ENCODE assay signal across 11 cellular contexts in the genomic region with DNA sequence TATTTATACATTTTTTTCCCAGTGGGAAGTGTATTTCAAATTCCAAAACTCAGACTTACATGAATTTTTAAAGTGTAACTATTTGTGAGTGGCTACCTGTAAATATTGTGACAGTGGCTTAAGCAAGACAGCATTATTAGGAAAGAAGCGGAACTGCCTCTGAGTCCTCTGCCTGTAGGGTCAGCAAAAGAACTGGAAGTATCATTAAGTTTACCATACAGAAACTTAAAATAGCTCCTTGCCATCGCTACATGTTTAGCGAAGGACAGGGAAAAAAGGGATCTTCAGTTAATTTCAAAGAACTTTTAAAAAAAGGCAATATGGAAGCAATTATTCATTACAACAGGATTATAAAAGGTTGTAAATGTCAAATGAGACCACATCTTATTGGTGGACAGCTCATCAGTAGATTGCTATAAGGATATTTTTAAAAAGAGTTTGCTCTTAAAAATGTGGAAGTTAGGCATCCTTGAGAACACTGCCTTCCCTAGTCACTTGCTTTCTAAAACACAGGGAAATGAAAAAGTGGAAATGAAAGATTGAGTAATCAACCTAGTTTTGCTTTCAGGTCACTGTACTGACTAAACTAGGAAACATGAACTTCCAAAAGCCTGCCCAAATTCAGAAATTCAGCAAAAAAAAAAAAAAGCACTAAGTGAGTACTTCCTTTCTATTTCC. TPM values are rescaled to one million over a fixed set of nuclear protein-coding genes. Genes with fewer than 3 reads are reported as not detected.
DNase-seq lines count a peak whose midpoint lies in the region; ATAC-seq and TF ChIP-seq lines count a peak whose summit lies in the region.
"Had no signal": no experiment of that assay in that cellular context is flagged by ENCODE, and none has a peak within 500 bp of the region (broad histone marks: within the 10 kb centered on the region; RNA-seq: fewer than 3 reads in every experiment).

No MANE protein-coding gene starts in this region.

- intact Hi-C loops in heart left ventricle (cut with DNase I) (no loop called here), posterior cingulate gyrus (cut with DNase I) (no loop called here), testis (cut with DNase I; ENCODE audit: low total_unique reads) (no loop called here)

- peak overlapping the region; percentile 68 for H3K27ac Mint-ChIP-seq in activated CD8-positive, alpha-beta memory T cell treated with anti-CD3 and anti-CD28 coated beads, Interleukin-2, amount 10 ng/mL, durations not matched to agents 7 days and 5 days

- CTCF ChIA-PET in activated CD8-positive, alpha-beta memory T cell treated with anti-CD3 and anti-CD28 coated beads, Interleukin-2, amount 10 ng/mL, durations not matched to agents 7 days and 5 days (lab: Charles Lee) = interaction anchor here (1.0 to 7.5 kb wide), 8 partner anchors 13 to 275 kb away, joined by 3 to 60 read pairs (median 16); a partner anchor contains a TSS

- H3K4me1 Mint-ChIP-seq in activated CD8-positive, alpha-beta memory T cell treated with anti-CD3 and anti-CD28 coated beads, Interleukin-2, amount 10 ng/mL, durations not matched to agents 7 days and 5 days = peaks cover 52% of the 10 kb centered on the region

- H3K36me3 ChIP-seq in heart left ventricle = no peaks in the 10 kb centered on the region
- no peaks in the 10 kb centered on the region for H3K36me3 ChIP-seq in testis (ENCODE audit: low read depth, missing control alignments)

- H3K4me1 ChIP-seq in heart left ventricle (peaks cover 0 to 56% (median 17%) of the 10 kb centered on the region in 12 donors), testis (peaks cover 9% of the 10 kb centered on the region)

- H3K4me3 Mint-ChIP-seq in activated CD8-positive, alpha-beta memory T cell treated with anti-CD3 and anti-CD28 coated beads, Interleukin-2, amount 10 ng/mL, durations not matched to agents 7 days and 5 days = peak overlapping the region; percentile 61
- H3K4me3 Mint-ChIP-seq: neural crest cell had no signal

- peaks cover 6% of the 10 kb centered on the region for H3K36me3 Mint-ChIP-seq in activated CD8-positive, alpha-beta memory T cell treated with anti-CD3 and anti-CD28 coated beads, Interleukin-2, amount 10 ng/mL, durations not matched to agents 7 days and 5 days

- H3K4me3 ChIP-seq in heart left ventricle (peak overlapping the region in 3 of 12 donors; percentile 20 to 29 (median 23)), testis (no peak overlapping the region)
- H3K4me3 ChIP-seq: PC-9 had no signal

- H3K27ac ChIP-seq in heart left ventricle (peak overlapping the region in 2 of 12 donors; percentile 34 to 84), testis (no peak overlapping the region)
- H3K27ac ChIP-seq: PC-9 had no signal

- no peaks in the 10 kb centered on the region for H3K27me3 Mint-ChIP-seq in activated CD8-positive, alpha-beta memory T cell treated with anti-CD3 and anti-CD28 coated beads, Interleukin-2, amount 10 ng/mL, durations not matched to agents 7 days and 5 days
- H3K27me3 Mint-ChIP-seq: brain had no signal

- TF ChIP-seq CTCF in heart left ventricle (IDR thresholded peaks at IDR 0.05) (no peak), testis (IDR thresholded peaks at IDR 0.05) (no peak)

- no peaks in the 10 kb centered on the region for H3K27me3 ChIP-seq in heart left ventricle
- no peaks in the 10 kb centered on the region for H3K27me3 ChIP-seq in testis

- WGBS in heart left ventricle, 4 donors = 57 to 98% (median 74%) methylated on average over 3 of the region's 3 CpGs
- 83 to 84% methylated on average over 3 of the region's 3 CpGs for WGBS in testis, 2 donors

- H3K9me3 ChIP-seq in heart left ventricle = no peaks in the 10 kb centered on the region
- H3K9me3 ChIP-seq in testis = no peaks in the 10 kb centered on the region

- H3K9me3 Mint-ChIP-seq in activated CD8-positive, alpha-beta memory T cell treated with anti-CD3 and anti-CD28 coated beads, Interleukin-2, amount 10 ng/mL, durations not matched to agents 7 days and 5 days (ENCODE audit: low read depth) = no peaks in the 10 kb centered on the region
- H3K9me3 Mint-ChIP-seq: brain, neural crest cell had no signal

- TF ChIP-seq POLR2A in heart left ventricle (IDR thresholded peaks at IDR 0.05) (no peak), testis (IDR thresholded peaks at IDR 0.05) (no peak)

- DNase-seq in activated CD8-positive, alpha-beta memory T cell treated with anti-CD3 and anti-CD28 coated beads, Interleukin-2, amount 10 ng/mL, durations not matched to agents 7 days and 5 days = no peak
- no peak for DNase-seq in activated CD8-positive, alpha-beta memory T cell treated with anti-CD3 and anti-CD28 coated beads, Interleukin-2, amount 50 U/mL, for 48 hours
- DNase-seq in NOMO-1 treated with dmso at 0.1 percent for 144 hours (lab: John Stamatoyannopoulos, UW; ENCODE audit: unreplicated experiment) (peak; percentile 60), heart left ventricle (no peak), superior temporal gyrus (ENCODE audit: extremely low spot score) (peak; percentile 37), posterior cingulate gyrus (no peak), testis (no peak)
- DNase-seq: PC-9 had no signal

- ATAC-seq in activated CD8-positive, alpha-beta memory T cell treated with anti-CD3 and anti-CD28 coated beads, Interleukin-2, amount 10 ng/mL, durations not matched to agents 7 days and 5 days = peak; percentile 38
- ATAC-seq in heart left ventricle = peak; percentile 41 to 73 (median 66)
- ATAC-seq in GM18511 (IDR thresholded peaks at IDR 0.05; ENCODE audit: unreplicated experiment) = no peak

RNA-seq across cellular contexts. Expression of a gene that starts 39.2 kb away (rescaled TPM):
- total RNA-seq in activated CD8-positive, alpha-beta memory T cell treated with anti-CD3 and anti-CD28 coated beads, Interleukin-2, amount 10 ng/mL, durations not matched to agents 7 days and 5 days = 10 to 100 TPM; 39.7 to 48.5 TPM
- total RNA-seq in heart left ventricle (10 to 100 TPM; 22.6 to 33.3 (median 24.9) TPM), testis (10 to 100 TPM; 50.0 to 52.7 TPM)
- polyA plus RNA-seq in heart left ventricle (10 to 100 TPM in 1 of 2 donors, 1 to 10 TPM in 1; 9.8 to 38.0 TPM), testis (ENCODE audit: insufficient read depth, low read depth, low replicate concordance) (29.3 TPM)

RNA-seq across cellular contexts. Expression of a gene that starts 39.3 kb away (rescaled TPM):
- 10 to 100 TPM; 13.7 to 22.1 TPM for total RNA-seq in activated CD8-positive, alpha-beta memory T cell treated with anti-CD3 and anti-CD28 coated beads, Interleukin-2, amount 10 ng/mL, durations not matched to agents 7 days and 5 days
- total RNA-seq in heart left ventricle (10 to 100 TPM; 20.2 to 30.3 (median 24.7) TPM), testis (10 to 100 TPM in 1 of 2 donors, 1 to 10 TPM in 1; 9.5 to 17.9 TPM)
- polyA plus RNA-seq in heart left ventricle (10 to 100 TPM; 18.2 to 24.1 TPM), testis (ENCODE audit: insufficient read depth, low read depth, low replicate concordance) (19.7 TPM)

RNA-seq across cellular contexts. Expression of a gene that starts 52.8 kb away (rescaled TPM):
- 100 to 1,000 TPM; 109 to 130 TPM for total RNA-seq in activated CD8-positive, alpha-beta memory T cell treated with anti-CD3 and anti-CD28 coated beads, Interleukin-2, amount 10 ng/mL, durations not matched to agents 7 days and 5 days
- total RNA-seq in heart left ventricle = 1 to 10 TPM in 4 of 9 donors, under 1 TPM in 4, not detected in 1; 0.50 to 8.9 (median 1.2) TPM
- 1 to 10 TPM in 1 of 2 donors, under 1 TPM in 1; 0.69 to 1.4 TPM for polyA plus RNA-seq in heart left ventricle
- total RNA-seq in testis = 1 to 10 TPM; 1.1 to 2.5 TPM
- 4.2 TPM for polyA plus RNA-seq in testis (ENCODE audit: insufficient read depth, low read depth, low replicate concordance)
- total RNA-seq: neural crest cell had no signal

Comparison
In these comparisons a context has a peak if more than half of its experiments do, and no peak if none do; other contexts are left out.
1. DNase-seq: peak in NOMO-1 treated with dmso at 0.1 percent for 144 hours (single experiment) and superior temporal gyrus (single experiment); none in activated CD8-positive, alpha-beta memory T cell treated with anti-CD3 and anti-CD28 coated beads, Interleukin-2, amount 10 ng/mL, durations not matched to agents 7 days and 5 days (single experiment), activated CD8-positive, alpha-beta memory T cell treated with anti-CD3 and anti-CD28 coated beads, Interleukin-2, amount 50 U/mL, for 48 hours (single experiment), heart left ventricle (0 of 5), posterior cingulate gyrus (0 of 10) and testis (single experiment).
2. RNA of a gene that starts 52.8 kb away (total RNA-seq): 109 to 130 TPM in activated CD8-positive, alpha-beta memory T cell treated with anti-CD3 and anti-CD28 coated beads, Interleukin-2, amount 10 ng/mL, durations not matched to agents 7 days and 5 days; 1.1 to 2.5 TPM in testis and 0.50 to 8.9 TPM in heart left ventricle; every median in the first group is over 10 times any median in the second.